16 cellular contexts compared by ENCODE assay signal in genomic region chr21:42695324-42696025, GRCh38. TPM values are rescaled to one million over a fixed set of nuclear protein-coding genes. Genes with fewer than 3 reads are reported as not detected.
DNase-seq lines count a peak whose midpoint lies in the region; FAIRE-seq and TF ChIP-seq lines count a peak whose summit lies in the region.
"Had no signal": no experiment of that assay in that cellular context is flagged by ENCODE, and none has a peak within 500 bp of the region (broad histone marks: within the 10 kb centered on the region; RNA-seq: fewer than 3 reads in every experiment).

No MANE protein-coding gene starts in this region.

- intact Hi-C loops in left ventricle myocardium inferior (cut with micrococcal nuclease) = no loop called here

- FAIRE-seq in bronchial epithelial cell (lab: Jason Lieb, UNC) = no peak
- FAIRE-seq: A204.1, colon, urothelium cell line had no signal

- H3K27ac ChIP-seq in left ventricle myocardium inferior (replicated peaks) = peak overlapping the region; percentile 1
- peak overlapping the region; percentile 21 for H3K27ac ChIP-seq in subcutaneous abdominal adipose tissue (ENCODE audit: low read depth, low read length)
- H3K27ac ChIP-seq in RWPE1 = no peak overlapping the region
- H3K27ac ChIP-seq: KMS-11, neutrophil had no signal

- POLR2A ChIA-PET in RWPE1 (lab: Yijun Ruan, JAX; ENCODE audit: low non-redundant PET) = no interaction called here

- H3K4me3 ChIP-seq in bronchial epithelial cell (ENCODE audit: low read depth, low read length) = no peak overlapping the region
- H3K4me3 ChIP-seq in left ventricle myocardium inferior = no peak overlapping the region
- no peak overlapping the region for H3K4me3 ChIP-seq in subcutaneous abdominal adipose tissue (ENCODE audit: low read depth in 1 of 5, low read length in 5 of 5)

- DNase-seq in activated effector memory CD4-positive, alpha-beta T cell treated with anti-CD3 and anti-CD28 coated beads, Interleukin-2, amount 50 U/mL, for 16 hours = peak; percentile 46
- DNase-seq in activated effector memory CD4-positive, alpha-beta T cell treated with Interleukin-2 at 50 U/mL for 16 hours = no peak
- peak; percentile 56 for DNase-seq in bronchial epithelial cell (ENCODE audit: low read depth)
- no peak for DNase-seq in left ventricle myocardium inferior
- no peak for DNase-seq in NOMO-1 (lab: John Stamatoyannopoulos, UW; ENCODE audit: unreplicated experiment in 2 of 2)
- DNase-seq in RWPE1 (ENCODE audit: low spot score) = no peak
- no peak for DNase-seq in HUDEP-2 (lab: John Stamatoyannopoulos, UW; ENCODE audit: unreplicated experiment in 76 of 76)
- DNase-seq: activated CD4-positive, alpha-beta T cell treated with anti-CD3 and anti-CD28 coated beads, Interleukin-2, amount 50 U/mL, for 1 hour; Calu3; NCI-H2081 had no signal

- H3K9me3 ChIP-seq in left ventricle myocardium inferior (replicated peaks) = no peaks in the 10 kb centered on the region
- H3K9me3 ChIP-seq in subcutaneous abdominal adipose tissue (ENCODE audit: control insufficient read depth in 5 of 5, low read length in 5 of 5) = no peaks in the 10 kb centered on the region
- H3K9me3 ChIP-seq: neutrophil had no signal

- CTCF ChIA-PET in RWPE1 (lab: Yijun Ruan, JAX) = interaction anchor here (1.0 kb wide), 1 partner anchor 25 kb away, joined by 3 read pairs; no protein-coding TSS in a partner anchor

- H3K36me3 ChIP-seq in bronchial epithelial cell (ENCODE audit: control insufficient read depth, insufficient read depth, low read length) = no peaks in the 10 kb centered on the region
- peaks cover under 1% of the 10 kb centered on the region for H3K36me3 ChIP-seq in left ventricle myocardium inferior
- peaks cover 0 to 26% (median 17%) of the 10 kb centered on the region in 5 donors for H3K36me3 ChIP-seq in subcutaneous abdominal adipose tissue (ENCODE audit: control insufficient read depth in 5 of 5, insufficient read depth in 5 of 5, low read length in 5 of 5)
- H3K36me3 ChIP-seq: neutrophil had no signal

- H3K27me3 ChIP-seq in bronchial epithelial cell (ENCODE audit: control insufficient read depth, insufficient read depth, low read length) = peaks cover 6% of the 10 kb centered on the region
- H3K27me3 ChIP-seq in left ventricle myocardium inferior (ENCODE audit: low read depth) = peaks cover 21% of the 10 kb centered on the region
- peaks cover 0 to 4% (median 0%) of the 10 kb centered on the region in 5 donors for H3K27me3 ChIP-seq in subcutaneous abdominal adipose tissue (ENCODE audit: control insufficient read depth in 5 of 5, insufficient read depth in 4 of 5, low read length in 5 of 5)
- H3K27me3 ChIP-seq: neutrophil had no signal

- no peak overlapping the region for H3K9ac ChIP-seq in subcutaneous abdominal adipose tissue (ENCODE audit: low read length in 5 of 5)
- H3K9ac ChIP-seq: KMS-11 had no signal

- H3K4me1 ChIP-seq in left ventricle myocardium inferior (peaks cover 14% of the 10 kb centered on the region), subcutaneous abdominal adipose tissue (ENCODE audit: control insufficient read depth in 5 of 5, insufficient read depth in 5 of 5, low read length in 5 of 5) (peaks cover 0 to 13% (median 3%) of the 10 kb centered on the region in 5 donors)

- TF ChIP-seq CTCF in bronchial epithelial cell (IDR thresholded peaks at IDR 0.05; ENCODE audit: insufficient read depth, low read length, severe bottlenecking) (no peak), left ventricle myocardium inferior (IDR thresholded peaks at IDR 0.05; ENCODE audit: borderline replicate concordance) (no peak), RWPE1 (conservative IDR thresholded peaks at IDR 0.05; ENCODE audit: low read depth) (no peak)

RNA-seq across cellular contexts. Expression of gene PDE9A, which starts 42.1 kb away (rescaled TPM):
- 1.6 and 1.9 TPM in 2 replicates for total RNA-seq in bronchial epithelial cell
- total RNA-seq in left ventricle myocardium inferior = 3.2 TPM

Comparison
In these comparisons a context has a peak if more than half of its experiments do, and no peak if none do; other contexts are left out.
1. DNase-seq: peak in activated effector memory CD4-positive, alpha-beta T cell treated with anti-CD3 and anti-CD28 coated beads, Interleukin-2, amount 50 U/mL, for 16 hours (single experiment) and bronchial epithelial cell (single experiment); none in activated effector memory CD4-positive, alpha-beta T cell treated with Interleukin-2 at 50 U/mL for 16 hours (single experiment), left ventricle myocardium inferior (single experiment), NOMO-1 (0 of 2), RWPE1 (single experiment) and HUDEP-2 (0 of 76).